Comparison of ENCODE assay signal across 27 cellular contexts in the genomic region with DNA sequence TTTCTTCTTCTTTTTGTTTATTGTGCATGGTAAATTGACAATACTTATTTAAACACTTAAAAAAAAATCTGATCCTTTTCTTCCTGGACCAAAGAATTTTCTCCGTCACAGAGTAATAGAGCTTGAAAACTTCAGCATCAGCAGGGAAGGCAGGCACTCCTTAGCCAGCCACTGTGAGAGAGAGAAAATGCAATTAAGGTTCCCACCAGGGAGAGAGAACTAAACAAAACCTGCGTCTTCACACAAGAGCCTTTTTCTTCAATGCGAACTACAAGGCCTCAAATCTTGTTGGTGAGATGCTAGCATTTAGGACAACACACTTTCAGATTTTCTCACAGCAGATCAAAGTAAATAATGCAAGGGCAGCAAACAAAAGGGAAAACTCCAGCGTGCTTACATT.
DNase-seq lines count a peak whose midpoint lies in the region; ATAC-seq and TF ChIP-seq lines count a peak whose summit lies in the region.
"Had no signal": no experiment of that assay in that cellular context is flagged by ENCODE, and none has a peak within 500 bp of the region (broad histone marks: within the 10 kb centered on the region; RNA-seq: fewer than 3 reads in every experiment).

No MANE protein-coding gene starts in this region.

- TF ChIP-seq CTCF in type B pancreatic cell (conservative IDR thresholded peaks at IDR 0.05): no peak

- H3K4me3 ChIP-seq in endocrine pancreas (ENCODE audit: control insufficient read depth, insufficient read depth, low read length): peak overlapping the region; percentile 67
- no peak overlapping the region for H3K4me3 ChIP-seq in mesodermal cell (ENCODE audit: extremely low read depth, insufficient read depth, low read length, poor library complexity, severe bottlenecking)
- H3K4me3 ChIP-seq: breast epithelium, GM12878, Peyer's patch, upper lobe of right lung had no signal

- H3K9me3 Mint-ChIP-seq in type B pancreatic cell: no peaks in the 10 kb centered on the region
- H3K9me3 Mint-ChIP-seq: activated CD4-positive, alpha-beta memory T cell treated with anti-CD3 and anti-CD28 coated beads for 36 hours; activated naive CD4-positive, alpha-beta T cell treated with anti-CD3 and anti-CD28 coated beads for 36 hours; activated T-helper 1 cell treated with anti-CD3 and anti-CD28 coated beads, Interleukin-12 subunit alpha, Interleukin-12 subunit beta, Interleukin-2, Interleukin-4 antibody, amounts not matched to agents 30 ng/mL and 10 ng/mL and 1 ng/mL, durations not matched to agents 14 hours and 24 hours and 36 hours; naive B cell had no signal

- peaks cover 18% of the 10 kb centered on the region for H3K4me1 Mint-ChIP-seq in type B pancreatic cell (ENCODE audit: unreplicated experiment)
- H3K4me1 Mint-ChIP-seq: IgD-negative memory B cell, naive B cell had no signal

- H3K36me3 ChIP-seq in endocrine pancreas (ENCODE audit: control insufficient read depth, insufficient read depth, low read length) (no peaks in the 10 kb centered on the region), mesodermal cell (ENCODE audit: control insufficient read depth, insufficient read depth, low read length) (no peaks in the 10 kb centered on the region)
- H3K36me3 ChIP-seq: breast epithelium, Peyer's patch, upper lobe of right lung had no signal

- no peak overlapping the region for H3K9ac ChIP-seq in endocrine pancreas (ENCODE audit: control insufficient read depth, insufficient read depth, low read length)
- H3K9ac ChIP-seq: parathyroid adenoma had no signal

- H3K9me3 ChIP-seq in endocrine pancreas (ENCODE audit: control insufficient read depth, low read length) (no peaks in the 10 kb centered on the region), mesodermal cell (ENCODE audit: control insufficient read depth, low read length) (no peaks in the 10 kb centered on the region)
- H3K9me3 ChIP-seq: breast epithelium, Peyer's patch, upper lobe of right lung had no signal

- ATAC-seq in HG03039 (IDR thresholded peaks at IDR 0.05; ENCODE audit: unreplicated experiment) (no peak), HG03521 (IDR thresholded peaks at IDR 0.05; ENCODE audit: unreplicated experiment) (no peak), HG03378 (IDR thresholded peaks at IDR 0.05; ENCODE audit: unreplicated experiment) (no peak)
- ATAC-seq: activated CD4-positive, CD25-positive, alpha-beta regulatory T cell treated with anti-CD3 and anti-CD28 coated beads, Interleukin-2, amount 50 U/mL, for 24 hours; GM12878; upper lobe of right lung had no signal

- peaks cover 8% of the 10 kb centered on the region for H3K36me3 Mint-ChIP-seq in type B pancreatic cell
- H3K36me3 Mint-ChIP-seq: activated CD4-positive, alpha-beta memory T cell treated with anti-CD3 and anti-CD28 coated beads for 36 hours; IgD-negative memory B cell; naive B cell had no signal

- peaks cover 55% of the 10 kb centered on the region for H3K4me1 ChIP-seq in endocrine pancreas (ENCODE audit: control insufficient read depth, insufficient read depth, low read length)
- no peaks in the 10 kb centered on the region for H3K4me1 ChIP-seq in mesodermal cell (ENCODE audit: control insufficient read depth, insufficient read depth, low read length, poor library complexity, severe bottlenecking)
- H3K4me1 ChIP-seq: breast epithelium, parathyroid adenoma, Peyer's patch, upper lobe of right lung had no signal

- DNase-seq in NCI-H82 (lab: John Stamatoyannopoulos, UW): peak; percentile 79
- DNase-seq in type B pancreatic cell (ENCODE audit: extremely low spot score, unreplicated experiment): no peak
- DNase-seq: activated CD4-positive, alpha-beta memory T cell treated with anti-CD3 and anti-CD28 coated beads for 36 hours; activated CD8-positive, alpha-beta memory T cell treated with anti-CD3 and anti-CD28 coated beads, Interleukin-2, amount 50 U/mL, for 4 hours; activated naive CD4-positive, alpha-beta T cell treated with anti-CD3 and anti-CD28 coated beads for 36 hours; head of caudate nucleus; naive B cell; NCI-H1048; NCI-H1694; NCI-H2171; NCI-H524 treated with DMSO at 0.1 percent for 48 hours; Peyer's patch; stimulated activated CD4-positive, alpha-beta T cell treated with anti-CD3 and anti-CD28 coated beads, Interleukin-12 subunit alpha, Interleukin-12 subunit beta, amount 100 ng/mL, for 4 hours; stimulated activated CD4-positive, alpha-beta T cell treated with anti-CD3 and anti-CD28 coated beads, Interleukin-4, amount 100 ng/mL, for 1 hour; upper lobe of right lung had no signal

- peak overlapping the region; percentile 4 for H3K4me3 Mint-ChIP-seq in type B pancreatic cell
- H3K4me3 Mint-ChIP-seq: activated CD4-positive, alpha-beta memory T cell treated with anti-CD3 and anti-CD28 coated beads for 36 hours; activated naive CD4-positive, alpha-beta T cell treated with anti-CD3 and anti-CD28 coated beads for 36 hours; activated T-helper 1 cell treated with anti-CD3 and anti-CD28 coated beads, Interleukin-12 subunit alpha, Interleukin-12 subunit beta, Interleukin-2, Interleukin-4 antibody, amounts not matched to agents 30 ng/mL and 10 ng/mL and 1 ng/mL, durations not matched to agents 14 hours and 24 hours and 36 hours; IgD-negative memory B cell; naive B cell had no signal

- no peaks in the 10 kb centered on the region for H3K27me3 Mint-ChIP-seq in type B pancreatic cell
- H3K27me3 Mint-ChIP-seq: activated CD4-positive, alpha-beta memory T cell treated with anti-CD3 and anti-CD28 coated beads for 36 hours; IgD-negative memory B cell; naive B cell had no signal

- 0 to 40% methylated on average over 1 of the region's 4 CpGs for WGBS in mesodermal cell (ENCODE audit: insufficient coverage in 2 of 2), 2 experiments

- peak overlapping the region; percentile 69 for H3K27ac ChIP-seq in mesodermal cell (ENCODE audit: low read depth, low read length, severe bottlenecking)
- H3K27ac ChIP-seq: breast epithelium, C4-2B, parathyroid adenoma, Peyer's patch, upper lobe of right lung had no signal

- peak overlapping the region; percentile 6 for H3K27ac Mint-ChIP-seq in type B pancreatic cell
- H3K27ac Mint-ChIP-seq: activated CD4-positive, alpha-beta memory T cell treated with anti-CD3 and anti-CD28 coated beads for 36 hours; activated naive CD4-positive, alpha-beta T cell treated with anti-CD3 and anti-CD28 coated beads for 36 hours; activated T-helper 1 cell treated with anti-CD3 and anti-CD28 coated beads, Interleukin-12 subunit alpha, Interleukin-12 subunit beta, Interleukin-2, Interleukin-4 antibody, amounts not matched to agents 30 ng/mL and 10 ng/mL and 1 ng/mL, durations not matched to agents 14 hours and 24 hours and 36 hours; IgD-negative memory B cell; naive B cell had no signal

- H3K27me3 ChIP-seq in endocrine pancreas (ENCODE audit: control insufficient read depth, insufficient read depth, low read length): no peaks in the 10 kb centered on the region
- H3K27me3 ChIP-seq: breast epithelium, Peyer's patch, upper lobe of right lung had no signal
